Comparison of ENCODE assay signal across 27 cellular contexts in the genomic region with DNA sequence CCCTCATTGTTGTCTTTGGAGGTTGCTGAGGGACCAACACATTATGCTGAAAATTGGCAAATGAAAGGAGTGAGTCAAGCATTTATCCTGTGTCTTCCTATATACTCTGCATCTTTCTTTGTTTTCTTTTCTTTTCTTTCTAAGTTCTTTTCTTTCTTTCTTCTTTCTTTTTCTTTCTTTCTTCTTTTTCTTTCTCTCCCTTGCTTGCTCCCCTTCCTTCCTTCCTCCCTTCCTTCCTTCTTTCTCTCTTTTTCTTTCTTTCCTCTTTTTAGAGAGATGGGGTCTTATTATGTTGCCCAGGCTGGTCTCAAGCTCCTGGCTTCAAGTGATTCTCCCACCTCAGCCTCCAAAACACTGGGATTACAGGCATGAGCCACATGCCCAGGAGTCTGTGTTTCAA.
"Had no signal": no experiment of that assay in that cellular context is flagged by ENCODE, and none has a peak within 500 bp of the region (broad histone marks: within the 10 kb centered on the region; RNA-seq: fewer than 3 reads in every experiment).

No MANE protein-coding gene starts in this region.

- DNase-seq: activated CD4-positive, alpha-beta T cell treated with anti-CD3 and anti-CD28 coated beads for 1 hour; activated CD4-positive, alpha-beta T cell treated with anti-CD3 and anti-CD28 coated beads for 4 hours; activated CD4-positive, alpha-beta T cell treated with anti-CD3 and anti-CD28 coated beads, Interleukin-2, amount 50 U/mL, for 1 hour; activated CD4-positive, alpha-beta T cell treated with anti-CD3 and anti-CD28 coated beads, Interleukin-2, amount 50 U/mL, for 48 hours; activated CD8-positive, alpha-beta memory T cell treated with anti-CD3 and anti-CD28 coated beads for 24 hours; activated CD8-positive, alpha-beta T cell treated with anti-CD3 and anti-CD28 coated beads for 36 hours; activated effector memory CD4-positive, alpha-beta T cell treated with Interleukin-2 at 50 U/mL for 16 hours; activated naive CD4-positive, alpha-beta T cell treated with anti-CD3 and anti-CD28 coated beads for 36 hours; activated naive CD8-positive, alpha-beta T cell treated with anti-CD3 and anti-CD28 coated beads for 36 hours; activated naive CD8-positive, alpha-beta T cell treated with anti-CD3 and anti-CD28 coated beads, Interleukin-2, amount 50 U/mL, for 24 hours; activated T-cell treated with anti-CD3 and anti-CD28 coated beads, Interleukin-2, amount 50 U/mL, for 4 hours; amygdala; aorta; body of pancreas; caudate nucleus; cortex of kidney; dermis blood vessel endothelial cell; effector CD4-positive, alpha-beta T cell; effector memory CD8-positive, alpha-beta T cell; foreskin fibroblast; T-helper 1 cell; T-helper 2 cell had no signal

- H3K4me3 ChIP-seq: adrenal gland, body of pancreas had no signal

- H3K27ac ChIP-seq: adrenal gland, body of pancreas, epithelial cell of prostate had no signal

- H3K4me1 Mint-ChIP-seq: activated naive CD4-positive, alpha-beta T cell treated with anti-CD3 and anti-CD28 coated beads, Interleukin-2, amount 50 U/mL, for 24 hours; activated naive CD8-positive, alpha-beta T cell treated with anti-CD3 and anti-CD28 coated beads for 36 hours; activated naive CD8-positive, alpha-beta T cell treated with anti-CD3 and anti-CD28 coated beads, Interleukin-2, amount 50 U/mL, for 24 hours; activated T-helper 17 cell treated with anti-CD3 and anti-CD28 coated beads, Interleukin-2, amount 50 U/mL, for 72 hours had no signal

- H3K36me3 Mint-ChIP-seq: activated naive CD4-positive, alpha-beta T cell treated with anti-CD3 and anti-CD28 coated beads, Interleukin-2, amount 50 U/mL, for 24 hours; activated naive CD8-positive, alpha-beta T cell treated with anti-CD3 and anti-CD28 coated beads for 36 hours had no signal

- ATAC-seq: activated CD8-positive, alpha-beta T cell treated with anti-CD3 and anti-CD28 coated beads for 36 hours; activated naive CD8-positive, alpha-beta T cell treated with anti-CD3 and anti-CD28 coated beads, Interleukin-2, amount 50 U/mL, for 24 hours; activated T-cell treated with anti-CD3 and anti-CD28 coated beads, Interleukin-2, amount 50 U/mL, for 4 hours; activated T-helper 17 cell treated with anti-CD3 and anti-CD28 coated beads, Interleukin-2, amount 50 U/mL, for 72 hours; body of pancreas; effector memory CD8-positive, alpha-beta T cell; esophagus mucosa had no signal

- H3K9me3 Mint-ChIP-seq: activated CD8-positive, alpha-beta T cell treated with anti-CD3 and anti-CD28 coated beads for 36 hours; activated naive CD4-positive, alpha-beta T cell treated with anti-CD3 and anti-CD28 coated beads for 36 hours; activated naive CD4-positive, alpha-beta T cell treated with anti-CD3 and anti-CD28 coated beads, Interleukin-2, amount 50 U/mL, for 24 hours; activated naive CD8-positive, alpha-beta T cell treated with anti-CD3 and anti-CD28 coated beads for 36 hours; activated naive CD8-positive, alpha-beta T cell treated with anti-CD3 and anti-CD28 coated beads, Interleukin-2, amount 50 U/mL, for 24 hours; activated T-cell treated with anti-CD3 and anti-CD28 coated beads, Interleukin-2, amount 50 U/mL, for 4 hours; activated T-helper 17 cell treated with anti-CD3 and anti-CD28 coated beads, Interleukin-2, amount 50 U/mL, for 72 hours; effector memory CD8-positive, alpha-beta T cell had no signal

- H3K27ac Mint-ChIP-seq: activated CD8-positive, alpha-beta T cell treated with anti-CD3 and anti-CD28 coated beads for 36 hours; activated naive CD4-positive, alpha-beta T cell treated with anti-CD3 and anti-CD28 coated beads for 36 hours; activated naive CD4-positive, alpha-beta T cell treated with anti-CD3 and anti-CD28 coated beads, Interleukin-2, amount 50 U/mL, for 24 hours; activated naive CD8-positive, alpha-beta T cell treated with anti-CD3 and anti-CD28 coated beads for 36 hours; activated naive CD8-positive, alpha-beta T cell treated with anti-CD3 and anti-CD28 coated beads, Interleukin-2, amount 50 U/mL, for 24 hours; activated T-helper 17 cell treated with anti-CD3 and anti-CD28 coated beads, Interleukin-2, amount 50 U/mL, for 72 hours had no signal

- H3K36me3 ChIP-seq: adrenal gland had no signal

- H3K27me3 Mint-ChIP-seq: activated naive CD4-positive, alpha-beta T cell treated with anti-CD3 and anti-CD28 coated beads, Interleukin-2, amount 50 U/mL, for 24 hours; activated naive CD8-positive, alpha-beta T cell treated with anti-CD3 and anti-CD28 coated beads for 36 hours; activated T-helper 17 cell treated with anti-CD3 and anti-CD28 coated beads, Interleukin-2, amount 50 U/mL, for 72 hours had no signal

- H3K27me3 ChIP-seq: adrenal gland, body of pancreas had no signal

- H3K4me1 ChIP-seq: adrenal gland, body of pancreas had no signal

- H3K4me3 Mint-ChIP-seq: activated CD8-positive, alpha-beta T cell treated with anti-CD3 and anti-CD28 coated beads for 36 hours; activated naive CD4-positive, alpha-beta T cell treated with anti-CD3 and anti-CD28 coated beads for 36 hours; activated naive CD4-positive, alpha-beta T cell treated with anti-CD3 and anti-CD28 coated beads, Interleukin-2, amount 50 U/mL, for 24 hours; activated naive CD8-positive, alpha-beta T cell treated with anti-CD3 and anti-CD28 coated beads for 36 hours; activated naive CD8-positive, alpha-beta T cell treated with anti-CD3 and anti-CD28 coated beads, Interleukin-2, amount 50 U/mL, for 24 hours; activated T-cell treated with anti-CD3 and anti-CD28 coated beads, Interleukin-2, amount 50 U/mL, for 4 hours; activated T-helper 17 cell treated with anti-CD3 and anti-CD28 coated beads, Interleukin-2, amount 50 U/mL, for 72 hours; effector memory CD8-positive, alpha-beta T cell had no signal

- H3K9me3 ChIP-seq: adrenal gland, body of pancreas had no signal
